8 cellular contexts compared by ENCODE assay signal in genomic region chr12:101856614-101857013, GRCh38. TPM values are rescaled to one million over a fixed set of nuclear protein-coding genes. Genes with fewer than 3 reads are reported as not detected.
DNase-seq lines count a peak whose midpoint lies in the region; ATAC-seq, FAIRE-seq and TF ChIP-seq lines count a peak whose summit lies in the region.
"Not testable (repeated sequence)": the region's sequence is repeated elsewhere in the genome, so short reads cannot be mapped to it uniquely, and the experiment has no call there.

No MANE protein-coding gene starts in this region.

- not testable (repeated sequence) for H3K4me3 ChIP-seq in brain microvascular endothelial cell (ENCODE audit: low read depth, low read length)

- DNase-seq in GM12892 (ENCODE audit: insufficient read length); brain microvascular endothelial cell; stimulated activated naive B cell treated with anti-CD40 and anti-IgM and Interleukin-4, amounts not matched to agents 10 μg/mL and 1 μg/mL and 100 μg/mL, for 72 hours: not testable (repeated sequence)

- not testable (repeated sequence) for H3K27me3 ChIP-seq in brain microvascular endothelial cell (replicated peaks)

- ATAC-seq in GM18909 (IDR thresholded peaks at IDR 0.05; ENCODE audit: poor library complexity, unreplicated experiment): peak; percentile 29
- ATAC-seq in GM21447 (IDR thresholded peaks at IDR 0.05; ENCODE audit: unreplicated experiment): peak; percentile 26
- ATAC-seq in HG02642 (IDR thresholded peaks at IDR 0.05; ENCODE audit: poor library complexity, unreplicated experiment): peak; percentile 36
- peak; percentile 25 for ATAC-seq in HG03064 (IDR thresholded peaks at IDR 0.05; ENCODE audit: low read depth, unreplicated experiment)
- ATAC-seq in HG03442 (IDR thresholded peaks at IDR 0.05; ENCODE audit: unreplicated experiment): peak; percentile 15
- ATAC-seq in stimulated activated naive B cell treated with anti-CD40 and anti-IgM and Interleukin-4, amounts not matched to agents 10 μg/mL and 1 μg/mL and 100 μg/mL, for 72 hours (replicated peaks): not testable (repeated sequence)

- H3K4me3 Mint-ChIP-seq in stimulated activated naive B cell treated with anti-CD40 and anti-IgM and Interleukin-4, amounts not matched to agents 10 μg/mL and 1 μg/mL and 100 μg/mL, for 72 hours: not testable (repeated sequence)

- not testable (repeated sequence) for H3K36me3 Mint-ChIP-seq in stimulated activated naive B cell treated with anti-CD40 and anti-IgM and Interleukin-4, amounts not matched to agents 10 μg/mL and 1 μg/mL and 100 μg/mL, for 72 hours

- peak overlapping the region; percentile 14 for H3K27ac Mint-ChIP-seq in stimulated activated naive B cell treated with anti-CD40 and anti-IgM and Interleukin-4, amounts not matched to agents 10 μg/mL and 1 μg/mL and 100 μg/mL, for 72 hours

- peaks cover 36 to 46% of the 10 kb centered on the region in 2 donors for H3K4me1 Mint-ChIP-seq in stimulated activated naive B cell treated with anti-CD40 and anti-IgM and Interleukin-4, amounts not matched to agents 10 μg/mL and 1 μg/mL and 100 μg/mL, for 72 hours

- not testable (repeated sequence) for TF ChIP-seq CTCF in brain microvascular endothelial cell (IDR thresholded peaks at IDR 0.05; ENCODE audit: low read depth, low read length, missing control alignments)

- TF ChIP-seq POLR2A in GM12892 (IDR thresholded peaks at IDR 0.05; ENCODE audit: low read depth, low read length): not testable (repeated sequence)

- not testable (repeated sequence) for H3K9me3 Mint-ChIP-seq in stimulated activated naive B cell treated with anti-CD40 and anti-IgM and Interleukin-4, amounts not matched to agents 10 μg/mL and 1 μg/mL and 100 μg/mL, for 72 hours

- not testable (repeated sequence) for H3K27me3 Mint-ChIP-seq in stimulated activated naive B cell treated with anti-CD40 and anti-IgM and Interleukin-4, amounts not matched to agents 10 μg/mL and 1 μg/mL and 100 μg/mL, for 72 hours

- FAIRE-seq in GM12892 (lab: Jason Lieb, UNC): peak; percentile 78

- in situ Hi-C loops in brain microvascular endothelial cell (cut with HindIII; ENCODE audit: low pct_ligation_motif_present, low sequenced_read_pairs): not testable (repeated sequence)

- H3K27ac ChIP-seq in brain microvascular endothelial cell: peak overlapping the region; percentile 67

- not testable (repeated sequence) for H3K36me3 ChIP-seq in brain microvascular endothelial cell (replicated peaks)

RNA-seq across cellular contexts. Expression of gene DRAM1, which starts 20.8 kb away (rescaled TPM):
- polyA plus RNA-seq in GM12892 (2012; ENCODE audit: missing spikeins): 31.5 TPM

RNA-seq across cellular contexts. Expression of gene GNPTAB, which starts 25.9 kb away (rescaled TPM):
- polyA plus RNA-seq in GM12892 (2012; ENCODE audit: missing spikeins): 23.7 TPM
